15 cellular contexts compared by ENCODE assay signal in the genomic region with DNA sequence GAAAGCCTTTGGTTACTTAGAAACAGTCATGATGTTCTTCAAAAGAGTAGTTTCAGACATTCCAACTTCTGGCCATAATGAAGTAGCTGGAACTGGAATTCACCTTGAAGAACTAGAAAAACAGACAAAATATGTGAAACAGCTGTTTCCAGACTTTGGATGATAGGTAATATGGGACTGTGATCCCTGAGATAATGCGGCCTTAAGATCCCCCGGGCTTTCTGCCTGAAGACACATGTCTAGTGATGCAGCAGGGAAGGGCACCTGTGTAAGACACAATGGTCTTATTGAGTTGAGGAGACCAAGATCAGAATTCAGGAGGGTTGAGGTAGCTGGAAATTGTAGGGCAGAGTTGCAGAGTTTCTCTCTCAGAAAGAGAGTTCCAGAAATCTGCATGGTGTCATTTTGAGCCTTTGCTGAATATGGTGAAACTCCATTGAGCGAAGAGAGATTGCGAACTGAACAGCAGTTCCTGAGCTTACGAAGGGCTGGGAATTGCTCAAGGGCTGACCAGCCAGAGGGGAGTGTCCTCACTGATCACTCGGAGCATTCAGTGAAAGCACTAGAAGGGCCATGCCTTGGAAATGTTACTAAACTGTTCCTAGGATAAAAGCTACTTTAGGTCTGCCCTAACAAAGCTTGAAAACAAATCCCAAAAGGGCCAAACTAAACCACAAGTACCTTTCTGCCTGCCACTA.
"Had no signal": no experiment of that assay in that cellular context is flagged by ENCODE, and none has a peak within 500 bp of the region (broad histone marks: within the 10 kb centered on the region; RNA-seq: fewer than 3 reads in every experiment).

No MANE protein-coding gene starts in this region.

- ATAC-seq: esophagus mucosa; gastrocnemius medialis; heart left ventricle; left lobe of liver; pancreas; stimulated activated effector memory CD8-positive, alpha-beta T cell treated with anti-CD3 and anti-CD28 coated beads, Interleukin-12 subunit alpha, Interleukin-12 subunit beta, amount 100 ng/mL, for 72 hours had no signal

- H3K36me3 Mint-ChIP-seq: stimulated activated effector memory CD8-positive, alpha-beta T cell treated with anti-CD3 and anti-CD28 coated beads, Interleukin-12 subunit alpha, Interleukin-12 subunit beta, amount 100 ng/mL, for 72 hours had no signal

- H3K4me3 Mint-ChIP-seq: activated T-helper 1 cell treated with anti-CD3 and anti-CD28 coated beads, Interleukin-12 subunit alpha, Interleukin-12 subunit beta, Interleukin-2, Interleukin-4 antibody, amounts not matched to agents 30 ng/mL and 10 ng/mL and 1 ng/mL, durations not matched to agents 14 hours and 24 hours and 36 hours; stimulated activated effector memory CD8-positive, alpha-beta T cell treated with anti-CD3 and anti-CD28 coated beads, Interleukin-12 subunit alpha, Interleukin-12 subunit beta, amount 100 ng/mL, for 72 hours had no signal

- H3K4me1 Mint-ChIP-seq: stimulated activated effector memory CD8-positive, alpha-beta T cell treated with anti-CD3 and anti-CD28 coated beads, Interleukin-12 subunit alpha, Interleukin-12 subunit beta, amount 100 ng/mL, for 72 hours had no signal

- H3K27ac ChIP-seq: dorsolateral prefrontal cortex, gastrocnemius medialis, heart left ventricle, pancreas, thoracic aorta had no signal

- H3K9me3 ChIP-seq: gastrocnemius medialis, heart left ventricle, pancreas, thoracic aorta had no signal

- H3K36me3 ChIP-seq: gastrocnemius medialis, heart left ventricle, pancreas, thoracic aorta had no signal

- H3K4me1 ChIP-seq: pancreas had no signal

- H3K27ac Mint-ChIP-seq: activated T-helper 1 cell treated with anti-CD3 and anti-CD28 coated beads, Interleukin-12 subunit alpha, Interleukin-12 subunit beta, Interleukin-2, Interleukin-4 antibody, amounts not matched to agents 30 ng/mL and 10 ng/mL and 1 ng/mL, durations not matched to agents 14 hours and 24 hours and 36 hours; stimulated activated effector memory CD8-positive, alpha-beta T cell treated with anti-CD3 and anti-CD28 coated beads, Interleukin-12 subunit alpha, Interleukin-12 subunit beta, amount 100 ng/mL, for 72 hours had no signal

- H3K9me3 Mint-ChIP-seq: activated T-helper 1 cell treated with anti-CD3 and anti-CD28 coated beads, Interleukin-12 subunit alpha, Interleukin-12 subunit beta, Interleukin-2, Interleukin-4 antibody, amounts not matched to agents 30 ng/mL and 10 ng/mL and 1 ng/mL, durations not matched to agents 14 hours and 24 hours and 36 hours; stimulated activated effector memory CD8-positive, alpha-beta T cell treated with anti-CD3 and anti-CD28 coated beads, Interleukin-12 subunit alpha, Interleukin-12 subunit beta, amount 100 ng/mL, for 72 hours had no signal

- FAIRE-seq: astrocyte, bronchial epithelial cell, keratinocyte, pancreas had no signal

- H3K27me3 ChIP-seq: dorsolateral prefrontal cortex, gastrocnemius medialis, heart left ventricle, pancreas had no signal

- DNase-seq: activated CD4-positive, CD25-positive, alpha-beta regulatory T cell treated with anti-CD3 and anti-CD28 coated beads, Interleukin-2, amount 50 U/mL, for 72 hours; activated naive CD4-positive, alpha-beta T cell; dorsolateral prefrontal cortex; gastrocnemius medialis; heart left ventricle; pancreas; T-helper 9 cell had no signal

- H3K4me3 ChIP-seq: dorsolateral prefrontal cortex, gastrocnemius medialis, heart left ventricle, pancreas, thoracic aorta had no signal
